ENCODE assay signal across 1 cellular context in the genomic region with DNA sequence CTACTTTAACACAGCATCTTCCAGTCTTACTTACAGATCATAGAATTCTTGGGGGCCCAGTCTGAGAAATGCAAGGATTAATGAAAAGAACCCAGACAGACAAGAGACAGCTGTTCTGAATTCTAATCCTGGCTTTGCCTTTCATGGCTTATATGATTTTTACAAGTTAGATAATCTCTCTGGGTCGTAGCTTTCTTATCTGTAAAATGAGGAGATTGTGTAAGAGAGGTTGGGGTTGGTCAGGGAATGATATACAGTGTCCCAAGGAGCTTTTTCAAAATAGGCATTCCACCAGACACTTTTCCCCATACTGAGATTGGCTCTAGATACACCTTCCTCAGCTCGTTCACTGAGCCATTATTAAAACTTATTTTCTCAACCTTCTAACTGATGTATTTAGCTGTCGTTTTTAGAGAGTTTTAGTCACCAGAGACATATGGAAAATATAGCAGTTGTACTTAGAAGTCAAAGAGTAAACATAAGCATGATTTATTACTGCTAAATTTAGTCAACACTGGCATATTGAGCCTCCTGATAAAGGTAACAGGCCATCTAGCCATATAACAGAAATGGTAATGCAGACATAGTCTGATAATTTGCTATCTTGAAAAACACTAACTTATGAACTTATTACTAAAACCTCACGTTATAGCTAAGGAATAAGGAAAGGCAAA.
TF ChIP-seq lines count a peak whose summit lies in the region.

No MANE protein-coding gene starts in this region.

TF ChIP-seq in K562, 482 proteins besides CTCF, POLR2A, EP300 and RAD21 (continued from another document and continues in another):
- TF ChIP-seq, protein P1, sequence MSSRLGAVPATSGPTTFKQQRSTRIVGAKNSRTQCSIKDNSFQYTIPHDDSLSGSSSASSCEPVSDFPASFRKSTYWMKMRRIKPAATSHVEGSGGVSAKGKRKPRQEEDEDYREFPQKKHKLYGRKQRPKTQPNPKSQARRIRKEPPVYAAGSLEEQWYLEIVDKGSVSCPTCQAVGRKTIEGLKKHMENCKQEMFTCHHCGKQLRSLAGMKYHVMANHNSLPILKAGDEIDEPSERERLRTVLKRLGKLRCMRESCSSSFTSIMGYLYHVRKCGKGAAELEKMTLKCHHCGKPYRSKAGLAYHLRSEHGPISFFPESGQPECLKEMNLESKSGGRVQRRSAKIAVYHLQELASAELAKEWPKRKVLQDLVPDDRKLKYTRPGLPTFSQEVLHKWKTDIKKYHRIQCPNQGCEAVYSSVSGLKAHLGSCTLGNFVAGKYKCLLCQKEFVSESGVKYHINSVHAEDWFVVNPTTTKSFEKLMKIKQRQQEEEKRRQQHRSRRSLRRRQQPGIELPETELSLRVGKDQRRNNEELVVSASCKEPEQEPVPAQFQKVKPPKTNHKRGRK (tag; IDR thresholded peaks at IDR 0.05) = no peak
- TF ChIP-seq ZNF217 (CRISPR knock-in tag; IDR thresholded peaks at IDR 0.05) = no peak
- TF ChIP-seq ATF3 (IDR thresholded peaks at IDR 0.05) = 0 out of 2 replicates have a peak, but pooled peaks have one; percentile 16
- TF ChIP-seq ATF3 (CRISPR knock-in tag; conservative IDR thresholded peaks at IDR 0.05) = no peak
- TF ChIP-seq, protein P2, sequence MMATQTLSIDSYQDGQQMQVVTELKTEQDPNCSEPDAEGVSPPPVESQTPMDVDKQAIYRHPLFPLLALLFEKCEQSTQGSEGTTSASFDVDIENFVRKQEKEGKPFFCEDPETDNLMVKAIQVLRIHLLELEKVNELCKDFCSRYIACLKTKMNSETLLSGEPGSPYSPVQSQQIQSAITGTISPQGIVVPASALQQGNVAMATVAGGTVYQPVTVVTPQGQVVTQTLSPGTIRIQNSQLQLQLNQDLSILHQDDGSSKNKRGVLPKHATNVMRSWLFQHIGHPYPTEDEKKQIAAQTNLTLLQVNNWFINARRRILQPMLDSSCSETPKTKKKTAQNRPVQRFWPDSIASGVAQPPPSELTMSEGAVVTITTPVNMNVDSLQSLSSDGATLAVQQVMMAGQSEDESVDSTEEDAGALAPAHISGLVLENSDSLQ (IDR thresholded peaks at IDR 0.05) = peak; percentile 90
- 0 out of 2 replicates have a peak, but pooled peaks have one; percentile 31 for TF ChIP-seq EP400 (IDR thresholded peaks at IDR 0.05)
- no peak for TF ChIP-seq RFX7 (CRISPR knock-in tag; IDR thresholded peaks at IDR 0.05)
- 0 out of 2 replicates have a peak, but pooled peaks have one; percentile 13 for TF ChIP-seq JUN (IDR thresholded peaks at IDR 0.05; ENCODE audit: borderline replicate concordance, low read depth, low read length)
- TF ChIP-seq JUN (CRISPR knock-in tag; IDR thresholded peaks at IDR 0.05; ENCODE audit: borderline replicate concordance) = no peak
- TF ChIP-seq RCOR1 (IDR thresholded peaks at IDR 0.05; ENCODE audit: borderline replicate concordance in 1 of 2, low read depth in 2 of 2, low read length in 2 of 2) = 0 out of 4 replicates have a peak, but pooled peaks of 1 of the 2 experiments have one; percentile 35
- TF ChIP-seq KLF16 (IDR thresholded peaks at IDR 0.05) = peak; percentile 71
- peak; percentile 68; the same call in 1 of the 2 replicates for TF ChIP-seq STAT5A (IDR thresholded peaks at IDR 0.05; ENCODE audit: borderline replicate concordance, low read length)
- TF ChIP-seq PHF21A (IDR thresholded peaks at IDR 0.05; ENCODE audit: borderline replicate concordance, low read depth) = no peak
- TF ChIP-seq, protein P3, sequence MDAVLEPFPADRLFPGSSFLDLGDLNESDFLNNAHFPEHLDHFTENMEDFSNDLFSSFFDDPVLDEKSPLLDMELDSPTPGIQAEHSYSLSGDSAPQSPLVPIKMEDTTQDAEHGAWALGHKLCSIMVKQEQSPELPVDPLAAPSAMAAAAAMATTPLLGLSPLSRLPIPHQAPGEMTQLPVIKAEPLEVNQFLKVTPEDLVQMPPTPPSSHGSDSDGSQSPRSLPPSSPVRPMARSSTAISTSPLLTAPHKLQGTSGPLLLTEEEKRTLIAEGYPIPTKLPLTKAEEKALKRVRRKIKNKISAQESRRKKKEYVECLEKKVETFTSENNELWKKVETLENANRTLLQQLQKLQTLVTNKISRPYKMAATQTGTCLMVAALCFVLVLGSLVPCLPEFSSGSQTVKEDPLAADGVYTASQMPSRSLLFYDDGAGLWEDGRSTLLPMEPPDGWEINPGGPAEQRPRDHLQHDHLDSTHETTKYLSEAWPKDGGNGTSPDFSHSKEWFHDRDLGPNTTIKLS (IDR thresholded peaks at IDR 0.05; ENCODE audit: borderline replicate concordance, low read depth) = no peak
- TF ChIP-seq SMARCC2 (IDR thresholded peaks at IDR 0.05; ENCODE audit: low read depth) = peak; percentile 77
- TF ChIP-seq HES1 (IDR thresholded peaks at IDR 0.05; ENCODE audit: low read depth) = peak; percentile 20; the same call in 1 of the 2 replicates
- peak in 1 of 2 experiments; percentile 95; a peak in 2 of 4 replicates for TF ChIP-seq FOXA3 (CRISPR knock-in tag; conservative IDR thresholded peaks at IDR 0.05 in 1 of 2, IDR thresholded peaks at IDR 0.05 in 1 of 2)
- TF ChIP-seq NCOA2 (IDR thresholded peaks at IDR 0.05; ENCODE audit: partially characterized antibody in 2 of 2) = peak in 1 of 2 experiments; percentile 52
- peak in 1 of 2 experiments; percentile 76; a peak in 2 of 4 replicates for TF ChIP-seq ZMIZ1 (IDR thresholded peaks at IDR 0.05; ENCODE audit: low read depth in 2 of 2, low read length in 2 of 2)
- TF ChIP-seq GTF2F1 (IDR thresholded peaks at IDR 0.05; ENCODE audit: low read depth, low read length) = no peak
- TF ChIP-seq CC2D1A (IDR thresholded peaks at IDR 0.05) = peak; percentile 17; the same call in 1 of the 2 replicates
- peak; percentile 81 for TF ChIP-seq NFATC3 (IDR thresholded peaks at IDR 0.05)
- peak; percentile 72; the same call in 1 of the 2 replicates for TF ChIP-seq ARID3A (IDR thresholded peaks at IDR 0.05; ENCODE audit: borderline replicate concordance, low read depth, low read length)
- peak; percentile 28 to 43; a peak in 1 of 4 replicates for TF ChIP-seq FOXK2 (conservative IDR thresholded peaks at IDR 0.05 in 1 of 2, IDR thresholded peaks at IDR 0.05 in 1 of 2; ENCODE audit: low read depth in 2 of 2)
- TF ChIP-seq STAG1 (CRISPR knock-in tag; IDR thresholded peaks at IDR 0.05; ENCODE audit: borderline replicate concordance) = no peak
- TF ChIP-seq MEF2D (tag; conservative IDR thresholded peaks at IDR 0.05; ENCODE audit: low read depth) = peak; percentile 95
- TF ChIP-seq FOXA1 (IDR thresholded peaks at IDR 0.05; ENCODE audit: borderline replicate concordance) = peak; percentile 70
- TF ChIP-seq TRIM24 (IDR thresholded peaks at IDR 0.05) = peak; percentile 7 to 44; a peak in 1 of 4 replicates
- TF ChIP-seq, protein P4, sequence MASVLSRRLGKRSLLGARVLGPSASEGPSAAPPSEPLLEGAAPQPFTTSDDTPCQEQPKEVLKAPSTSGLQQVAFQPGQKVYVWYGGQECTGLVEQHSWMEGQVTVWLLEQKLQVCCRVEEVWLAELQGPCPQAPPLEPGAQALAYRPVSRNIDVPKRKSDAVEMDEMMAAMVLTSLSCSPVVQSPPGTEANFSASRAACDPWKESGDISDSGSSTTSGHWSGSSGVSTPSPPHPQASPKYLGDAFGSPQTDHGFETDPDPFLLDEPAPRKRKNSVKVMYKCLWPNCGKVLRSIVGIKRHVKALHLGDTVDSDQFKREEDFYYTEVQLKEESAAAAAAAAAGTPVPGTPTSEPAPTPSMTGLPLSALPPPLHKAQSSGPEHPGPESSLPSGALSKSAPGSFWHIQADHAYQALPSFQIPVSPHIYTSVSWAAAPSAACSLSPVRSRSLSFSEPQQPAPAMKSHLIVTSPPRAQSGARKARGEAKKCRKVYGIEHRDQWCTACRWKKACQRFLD (CRISPR knock-in tag; IDR thresholded peaks at IDR 0.05) = 0 out of 2 replicates have a peak, but pooled peaks have one; percentile 41
- peak; percentile 89 for TF ChIP-seq SMARCA4 (IDR thresholded peaks at IDR 0.05)
- TF ChIP-seq FOXM1 (IDR thresholded peaks at IDR 0.05; ENCODE audit: low read depth) = peak; percentile 62; the same call in 1 of the 2 replicates
- no peak for TF ChIP-seq FOXM1 (CRISPR knock-in tag; IDR thresholded peaks at IDR 0.05; ENCODE audit: low read depth)
- TF ChIP-seq ARID1B (IDR thresholded peaks at IDR 0.05) = peak; percentile 94
